1 cellular context compared by ENCODE assay signal in genomic region chr15:58555168-58556027, GRCh38.
TF ChIP-seq lines count a peak whose summit lies in the region.

No MANE protein-coding gene starts in this region.

TF ChIP-seq in HEK293, 187 proteins besides CTCF, POLR2A, EP300 and RAD21 (continued from another document):
- TF ChIP-seq ZIC2 (tag by site-specific recombination; IDR thresholded peaks at IDR 0.05) (peak; percentile 38; the same call in 1 of the 2 replicates), ZNF121 (tag by site-specific recombination; IDR thresholded peaks at IDR 0.05) (no peak), GLI2 (tag by site-specific recombination; IDR thresholded peaks at IDR 0.05; ENCODE audit: borderline replicate concordance, low read depth) (no peak), ZBTB21 (tag by site-specific recombination; IDR thresholded peaks at IDR 0.05) (no peak), WT1 (tag by site-specific recombination; IDR thresholded peaks at IDR 0.05) (no peak)
- TF ChIP-seq, protein P1, sequence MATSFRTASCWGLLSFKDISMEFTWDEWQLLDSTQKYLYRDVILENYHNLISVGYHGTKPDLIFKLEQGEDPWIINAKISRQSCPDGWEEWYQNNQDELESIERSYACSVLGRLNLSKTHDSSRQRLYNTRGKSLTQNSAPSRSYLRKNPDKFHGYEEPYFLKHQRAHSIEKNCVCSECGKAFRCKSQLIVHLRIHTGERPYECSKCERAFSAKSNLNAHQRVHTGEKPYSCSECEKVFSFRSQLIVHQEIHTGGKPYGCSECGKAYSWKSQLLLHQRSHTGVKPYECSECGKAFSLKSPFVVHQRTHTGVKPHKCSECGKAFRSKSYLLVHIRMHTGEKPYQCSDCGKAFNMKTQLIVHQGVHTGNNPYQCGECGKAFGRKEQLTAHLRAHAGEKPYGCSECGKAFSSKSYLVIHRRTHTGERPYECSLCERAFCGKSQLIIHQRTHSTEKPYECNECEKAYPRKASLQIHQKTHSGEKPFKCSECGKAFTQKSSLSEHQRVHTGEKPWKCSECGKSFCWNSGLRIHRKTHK (tag by site-specific recombination; IDR thresholded peaks at IDR 0.05), result no peak
- TF ChIP-seq, protein P2, sequence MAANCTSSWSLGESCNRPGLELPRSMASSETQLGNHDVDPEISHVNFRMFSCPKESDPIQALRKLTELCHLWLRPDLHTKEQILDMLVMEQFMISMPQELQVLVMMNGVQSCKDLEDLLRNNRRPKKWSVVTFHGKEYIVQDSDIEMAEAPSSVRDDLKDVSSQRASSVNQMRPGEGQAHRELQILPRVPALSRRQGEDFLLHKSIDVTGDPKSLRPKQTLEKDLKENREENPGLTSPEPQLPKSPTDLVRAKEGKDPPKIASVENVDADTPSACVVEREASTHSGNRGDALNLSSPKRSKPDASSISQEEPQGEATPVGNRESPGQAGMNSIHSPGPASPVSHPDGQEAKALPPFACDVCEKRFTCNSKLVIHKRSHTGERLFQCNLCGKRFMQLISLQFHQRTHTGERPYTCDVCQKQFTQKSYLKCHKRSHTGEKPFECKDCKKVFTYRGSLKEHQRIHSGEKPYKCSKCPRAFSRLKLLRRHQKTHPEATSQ (tag by site-specific recombination; IDR thresholded peaks at IDR 0.05), result no peak
- TF ChIP-seq, protein P3, sequence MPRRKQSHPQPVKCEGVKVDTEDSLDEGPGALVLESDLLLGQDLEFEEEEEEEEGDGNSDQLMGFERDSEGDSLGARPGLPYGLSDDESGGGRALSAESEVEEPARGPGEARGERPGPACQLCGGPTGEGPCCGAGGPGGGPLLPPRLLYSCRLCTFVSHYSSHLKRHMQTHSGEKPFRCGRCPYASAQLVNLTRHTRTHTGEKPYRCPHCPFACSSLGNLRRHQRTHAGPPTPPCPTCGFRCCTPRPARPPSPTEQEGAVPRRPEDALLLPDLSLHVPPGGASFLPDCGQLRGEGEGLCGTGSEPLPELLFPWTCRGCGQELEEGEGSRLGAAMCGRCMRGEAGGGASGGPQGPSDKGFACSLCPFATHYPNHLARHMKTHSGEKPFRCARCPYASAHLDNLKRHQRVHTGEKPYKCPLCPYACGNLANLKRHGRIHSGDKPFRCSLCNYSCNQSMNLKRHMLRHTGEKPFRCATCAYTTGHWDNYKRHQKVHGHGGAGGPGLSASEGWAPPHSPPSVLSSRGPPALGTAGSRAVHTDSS (tag by site-specific recombination; IDR thresholded peaks at IDR 0.05), result no peak
